ENCODE assay signal across 33 cellular contexts in the genomic region with DNA sequence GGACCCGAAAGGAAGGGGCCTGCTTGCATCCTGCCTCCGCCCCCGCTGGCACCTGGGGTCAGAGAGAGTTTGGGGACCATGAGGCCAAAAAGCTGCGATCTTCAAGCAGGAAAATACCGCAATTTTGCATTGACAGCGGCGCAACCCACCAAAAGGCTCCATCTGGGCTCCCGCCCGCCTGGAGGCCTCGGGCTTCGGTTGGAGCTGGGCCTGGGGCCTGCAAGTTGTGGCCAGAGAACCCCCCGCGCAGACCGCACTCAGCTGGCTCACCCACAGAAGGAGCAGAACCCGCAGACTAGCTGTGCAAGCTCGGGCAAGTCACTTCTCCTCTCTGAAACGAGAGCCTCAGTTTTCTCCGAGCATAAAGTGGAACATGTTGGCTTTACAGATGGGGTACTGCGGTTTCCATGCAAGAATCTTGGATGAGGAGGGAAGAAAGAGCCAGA. TPM values are rescaled to one million over a fixed set of nuclear protein-coding genes. Genes with fewer than 3 reads are reported as not detected.
"Had no signal": no experiment of that assay in that cellular context is flagged by ENCODE, and none has a peak within 500 bp of the region (broad histone marks: within the 10 kb centered on the region; RNA-seq: fewer than 3 reads in every experiment).

No MANE protein-coding gene starts in this region.

- H3K36me3 ChIP-seq: SJSA1, WERI-Rb-1 had no signal

- FAIRE-seq: astrocyte had no signal

- H3K9me3 ChIP-seq: SJSA1 had no signal

- H3K27ac ChIP-seq: SJSA1, WERI-Rb-1 had no signal

- ATAC-seq: activated CD4-positive, alpha-beta T cell treated with anti-CD3 and anti-CD28 coated beads for 36 hours; activated naive CD4-positive, alpha-beta T cell treated with anti-CD3 and anti-CD28 coated beads, Interleukin-2, amount 50 U/mL, for 72 hours; activated naive CD8-positive, alpha-beta T cell treated with anti-CD3 and anti-CD28 coated beads, Interleukin-2, amount 50 U/mL, for 24 hours had no signal

- H3K4me3 ChIP-seq: SJSA1 had no signal

- DNase-seq: activated CD4-positive, alpha-beta memory T cell treated with anti-CD3 and anti-CD28 coated beads, Interleukin-2, amount 10 ng/mL, durations not matched to agents 7 days and 5 days; activated CD4-positive, alpha-beta T cell treated with anti-CD3 and anti-CD28 coated beads for 36 hours; activated CD4-positive, alpha-beta T cell treated with anti-CD3 and anti-CD28 coated beads, Interleukin-2, amount 50 U/mL, for 1 hour; activated effector memory CD4-positive, alpha-beta T cell treated with Interleukin-2 at 50 U/mL for 16 hours; activated naive CD4-positive, alpha-beta T cell treated with Interleukin-2 at 50 U/mL for 16 hours; activated naive CD8-positive, alpha-beta T cell treated with anti-CD3 and anti-CD28 coated beads, Interleukin-2, amount 50 U/mL, for 24 hours; activated T-cell treated with anti-CD3 and anti-CD28 coated beads, Interleukin-2, amount 50 U/mL, for 1 hour; amygdala; KG1; MV-4-11; NCI-H1092 treated with DMSO at 0.1 percent for 48 hours; NCI-H1417 treated with DMSO at 0.1 percent for 48 hours; NCI-H1694; NCI-H2029; NCI-H2107; NCI-H2171 treated with DMSO at 0.1 percent for 48 hours; NCI-H226; NCI-H526; NCI-H774; OCI-M1; RPMI8226; SHP77; T-helper 2 cell had no signal

RNA-seq across cellular contexts. Expression of a gene that starts 1.3 kb away (rescaled TPM):
- total RNA-seq: activated CD4-positive, alpha-beta memory T cell treated with anti-CD3 and anti-CD28 coated beads, Interleukin-2, amount 10 ng/mL, durations not matched to agents 7 days and 5 days; activated CD4-positive, alpha-beta T cell treated with anti-CD3 and anti-CD28 coated beads for 36 hours; activated CD8-positive, alpha-beta memory T cell treated with anti-CD3 and anti-CD28 coated beads for 36 hours; activated naive CD4-positive, alpha-beta T cell treated with anti-CD3 and anti-CD28 coated beads, Interleukin-2, amount 50 U/mL, for 72 hours; activated T-helper 1 cell treated with anti-CD3 and anti-CD28 coated beads, Interleukin-12 subunit alpha, Interleukin-12 subunit beta, Interleukin-2, Interleukin-4 antibody, amounts not matched to agents 30 ng/mL and 10 ng/mL and 1 ng/mL, durations not matched to agents 14 hours and 24 hours and 36 hours; astrocyte; LHCN-M2; NCI-H460; SJSA1 had no signal
- polyA plus RNA-seq: IgD-negative memory B cell had no signal

RNA-seq across cellular contexts. Expression of a gene that starts 55.7 kb away (rescaled TPM):
- total RNA-seq: activated CD4-positive, alpha-beta memory T cell treated with anti-CD3 and anti-CD28 coated beads, Interleukin-2, amount 10 ng/mL, durations not matched to agents 7 days and 5 days; activated CD4-positive, alpha-beta T cell treated with anti-CD3 and anti-CD28 coated beads for 36 hours; activated CD8-positive, alpha-beta memory T cell treated with anti-CD3 and anti-CD28 coated beads for 36 hours; activated naive CD4-positive, alpha-beta T cell treated with anti-CD3 and anti-CD28 coated beads, Interleukin-2, amount 50 U/mL, for 72 hours; activated T-helper 1 cell treated with anti-CD3 and anti-CD28 coated beads, Interleukin-12 subunit alpha, Interleukin-12 subunit beta, Interleukin-2, Interleukin-4 antibody, amounts not matched to agents 30 ng/mL and 10 ng/mL and 1 ng/mL, durations not matched to agents 14 hours and 24 hours and 36 hours; astrocyte; LHCN-M2; M059J; NCI-H460; SJSA1 had no signal
- polyA plus RNA-seq: IgD-negative memory B cell had no signal
